20 cellular contexts compared by ENCODE assay signal in the genomic region with DNA sequence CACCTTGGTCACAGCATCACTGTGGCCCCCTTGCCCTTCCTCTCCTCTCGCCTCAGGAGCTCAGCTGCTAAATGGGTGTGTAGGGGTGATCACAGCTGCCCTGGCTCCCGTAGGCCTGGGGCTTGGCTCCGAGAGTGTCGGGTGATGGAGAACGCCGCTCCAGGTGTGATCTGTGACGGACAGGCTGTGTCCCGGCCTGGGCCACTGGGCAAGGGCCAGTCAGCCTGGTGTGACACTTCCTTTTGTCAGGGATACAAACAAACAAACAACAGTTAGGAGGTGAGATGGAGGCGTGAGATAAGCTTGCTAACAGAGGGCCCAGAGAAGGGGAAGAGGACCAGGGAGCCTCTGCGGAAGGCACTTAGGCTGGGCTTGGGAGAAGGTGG. TPM values are rescaled to one million over a fixed set of nuclear protein-coding genes. Genes with fewer than 3 reads are reported as not detected.
DNase-seq lines count a peak whose midpoint lies in the region; ATAC-seq, FAIRE-seq and TF ChIP-seq lines count a peak whose summit lies in the region.
"Had no signal": no experiment of that assay in that cellular context is flagged by ENCODE, and none has a peak within 500 bp of the region (broad histone marks: within the 10 kb centered on the region; RNA-seq: fewer than 3 reads in every experiment).

No MANE protein-coding gene starts in this region.

- H3K27ac Mint-ChIP-seq in endodermal cell = peak overlapping the region; percentile 60
- H3K27ac Mint-ChIP-seq: activated CD4-positive, alpha-beta memory T cell treated with anti-CD3 and anti-CD28 coated beads for 36 hours had no signal

- ATAC-seq in right cardiac atrium (no peak), Right ventricle myocardium inferior (no peak), HG02973 (IDR thresholded peaks at IDR 0.05; ENCODE audit: unreplicated experiment) (no peak)
- ATAC-seq: left lung; naive thymus-derived CD8-positive, alpha-beta T cell; sciatic nerve; stimulated activated naive CD8-positive, alpha-beta T cell treated with anti-CD3 and anti-CD28 coated beads, Interleukin-15, Interleukin-2, amounts not matched to agents 100 U/mL and 50 U/mL, for 24 hours had no signal

- in situ Hi-C loops in ACHN (cut with HindIII; ENCODE audit: low pct_ligation_motif_present, low pct_unique_long_range_greater_than_20kb, low sequenced_read_pairs) = no loop called here

- H3K27ac ChIP-seq in right cardiac atrium (ENCODE audit: low read length) (peak overlapping the region; percentile 20), endodermal cell (ENCODE audit: low read depth, low read length) (peak overlapping the region; percentile 20), prostate gland (peak overlapping the region; percentile 11 to 18)

- H3K36me3 ChIP-seq in endodermal cell (ENCODE audit: control insufficient read depth, insufficient read depth, low read length) (no peaks in the 10 kb centered on the region), prostate gland (no peaks in the 10 kb centered on the region)
- H3K36me3 ChIP-seq: left lung had no signal

- H3K9me3 Mint-ChIP-seq in endodermal cell = no peaks in the 10 kb centered on the region
- H3K9me3 Mint-ChIP-seq: activated CD4-positive, alpha-beta memory T cell treated with anti-CD3 and anti-CD28 coated beads for 36 hours; naive thymus-derived CD8-positive, alpha-beta T cell had no signal

- H3K27me3 Mint-ChIP-seq in endodermal cell (ENCODE audit: insufficient read depth) = peaks cover 1% of the 10 kb centered on the region

- TF ChIP-seq CTCF in endodermal cell (conservative IDR thresholded peaks at IDR 0.05) (no peak), prostate gland (IDR thresholded peaks at IDR 0.05) (no peak)

- DNase-seq in right cardiac atrium (peak in 1 of 3 donors; percentile 34), Right ventricle myocardium inferior (ENCODE audit: missing footprints) (no peak), endodermal cell (peak; percentile 89), prostate gland (ENCODE audit: low spot score) (no peak), ACHN (no peak), GM12891 (ENCODE audit: insufficient read length, low spot score) (no peak), RPMI8226 (no peak)
- DNase-seq: activated CD4-positive, alpha-beta memory T cell treated with anti-CD3 and anti-CD28 coated beads for 36 hours; activated effector memory CD4-positive, alpha-beta T cell treated with Interleukin-2 at 50 U/mL for 16 hours; DMS79; naive thymus-derived CD8-positive, alpha-beta T cell; NCI-H1930; NCI-H748 treated with DMSO at 0.1 percent for 48 hours; SHP77; stimulated activated naive CD8-positive, alpha-beta T cell treated with anti-CD3 and anti-CD28 coated beads, Interleukin-15, Interleukin-2, amounts not matched to agents 100 U/mL and 50 U/mL, for 24 hours; T1000 had no signal

- 54% methylated on average over 10 of the region's 10 CpGs for WGBS in right cardiac atrium
- WGBS in endodermal cell (ENCODE audit: insufficient coverage in 1 of 2, insufficient read length in 1 of 2), 2 experiments = 49 to 58% methylated on average over 8 to 10 of the region's 10 CpGs
- 68% methylated on average over 10 of the region's 10 CpGs for WGBS in prostate gland

- H3K36me3 Mint-ChIP-seq in endodermal cell (ENCODE audit: low read depth) = no peaks in the 10 kb centered on the region
- H3K36me3 Mint-ChIP-seq: activated CD4-positive, alpha-beta memory T cell treated with anti-CD3 and anti-CD28 coated beads for 36 hours; naive thymus-derived CD8-positive, alpha-beta T cell had no signal

- H3K4me3 Mint-ChIP-seq in endodermal cell = no peak overlapping the region
- H3K4me3 Mint-ChIP-seq: activated CD4-positive, alpha-beta memory T cell treated with anti-CD3 and anti-CD28 coated beads for 36 hours had no signal

- no peak for FAIRE-seq in GM12891 (lab: Jason Lieb, UNC)
- FAIRE-seq: bronchial epithelial cell had no signal

- peaks cover 2% of the 10 kb centered on the region for H3K4me1 ChIP-seq in right cardiac atrium (ENCODE audit: control insufficient read depth, insufficient read depth, low read length)
- peaks cover 2% of the 10 kb centered on the region for H3K4me1 ChIP-seq in endodermal cell (ENCODE audit: control insufficient read depth, insufficient read depth, low read length)
- peaks cover 20% of the 10 kb centered on the region for H3K4me1 ChIP-seq in prostate gland (replicated peaks)

- H3K9me3 ChIP-seq in right cardiac atrium (ENCODE audit: control insufficient read depth, low read length) (no peaks in the 10 kb centered on the region), endodermal cell (ENCODE audit: control insufficient read depth, low read length) (no peaks in the 10 kb centered on the region), prostate gland (no peaks in the 10 kb centered on the region)
- H3K9me3 ChIP-seq: left lung had no signal

- no peak for TF ChIP-seq POLR2A in prostate gland (IDR thresholded peaks at IDR 0.05)
- no peak for TF ChIP-seq POLR2A in GM12891 (IDR thresholded peaks at IDR 0.05; ENCODE audit: low read depth, low read length)

- H3K27me3 ChIP-seq in right cardiac atrium (ENCODE audit: control insufficient read depth, insufficient read depth) (no peaks in the 10 kb centered on the region), endodermal cell (ENCODE audit: control insufficient read depth, insufficient read depth, low read length, poor library complexity, severe bottlenecking) (no peaks in the 10 kb centered on the region), prostate gland (replicated peaks; ENCODE audit: insufficient read depth) (no peaks in the 10 kb centered on the region)

- H3K4me1 Mint-ChIP-seq in endodermal cell = peaks cover 20% of the 10 kb centered on the region

- intact Hi-C loops in right cardiac atrium (cut with DNase I) = no loop called here
- intact Hi-C loops in Right ventricle myocardium inferior (cut with DNase I) = no loop called here
- intact Hi-C loops in prostate gland (cut with DNase I) = no loop called here

- H3K4me3 ChIP-seq in right cardiac atrium (ENCODE audit: low read length) (peak overlapping the region; percentile 4), endodermal cell (ENCODE audit: low read length) (no peak overlapping the region), prostate gland (no peak overlapping the region)

- H3K9ac ChIP-seq in endodermal cell (ENCODE audit: extremely low read depth, low read length, poor library complexity, severe bottlenecking) = no peak overlapping the region

TF ChIP-seq in GM12891, 5 proteins besides CTCF, POLR2A, EP300 and RAD21:
- TF ChIP-seq PAX5 (IDR thresholded peaks at IDR 0.05; ENCODE audit: insufficient read depth, low read length, severe bottlenecking) (no peak), POU2F2 (IDR thresholded peaks at IDR 0.05; ENCODE audit: low read depth, low read length) (no peak), POLR2AphosphoS5 (IDR thresholded peaks at IDR 0.05; ENCODE audit: low read depth, low read length) (no peak), TAF1 (IDR thresholded peaks at IDR 0.05; ENCODE audit: low read depth, low read length) (no peak), SPI1 (IDR thresholded peaks at IDR 0.05; ENCODE audit: low read depth, low read length) (no peak)
TF ChIP-seq in GM12891: peak in this region for 0.

RNA-seq across cellular contexts. Expression of a gene that starts 2.0 kb away (rescaled TPM):
- total RNA-seq in right cardiac atrium (10 to 100 TPM; 10.2 to 24.1 (median 17.4) TPM), Right ventricle myocardium inferior (23.1 TPM), endodermal cell (under 1 TPM; 0.64 TPM), prostate gland (100 to 1,000 TPM in 1 of 2 donors, 10 to 100 TPM in 1; 78.5 to 347 TPM)
- 15.0 TPM for polyA plus RNA-seq in right cardiac atrium
- 122 TPM for polyA plus RNA-seq in endodermal cell (2013, experiment 1 of 2)
- polyA plus RNA-seq in endodermal cell (2013, experiment 2 of 2) = 97.9 TPM
- polyA plus RNA-seq in GM12891 (2012; ENCODE audit: low read depth, missing spikeins) = 1.1 TPM

RNA-seq across cellular contexts. Expression of a gene that starts 37.7 kb away (rescaled TPM):
- total RNA-seq in right cardiac atrium (under 1 TPM; 0.11 to 0.66 (median 0.19) TPM), Right ventricle myocardium inferior (0.87 TPM), endodermal cell (not detected), prostate gland (not detected)
- 0.11 TPM for polyA plus RNA-seq in right cardiac atrium
- polyA plus RNA-seq in endodermal cell (2013, experiment 1 of 2) = 0.39 TPM
- polyA plus RNA-seq in endodermal cell (2013, experiment 2 of 2) = 0.21 TPM
- polyA plus RNA-seq in GM12891 (2012; ENCODE audit: low read depth, missing spikeins) = not detected
- total RNA-seq: activated CD4-positive, alpha-beta memory T cell treated with anti-CD3 and anti-CD28 coated beads for 36 hours; bronchial epithelial cell; naive thymus-derived CD8-positive, alpha-beta T cell had no signal
- polyA plus RNA-seq: naive thymus-derived CD8-positive, alpha-beta T cell had no signal

Comparison
In these comparisons a context has a peak if more than half of its experiments do, and no peak if none do; other contexts are left out.
1. RNA of a gene that starts 2.0 kb away (total RNA-seq): 78.5 to 347 TPM in prostate gland, 23.1 TPM in Right ventricle myocardium inferior (single experiment) and 10.2 to 24.1 TPM in right cardiac atrium; 0.64 TPM in endodermal cell; every median in the first group is over 4 times any median in the second.
2. Peak in every context shown above with its lines, with median percentiles within 50 percentile points of each other: H3K27ac ChIP-seq.